In the genomic region with DNA sequence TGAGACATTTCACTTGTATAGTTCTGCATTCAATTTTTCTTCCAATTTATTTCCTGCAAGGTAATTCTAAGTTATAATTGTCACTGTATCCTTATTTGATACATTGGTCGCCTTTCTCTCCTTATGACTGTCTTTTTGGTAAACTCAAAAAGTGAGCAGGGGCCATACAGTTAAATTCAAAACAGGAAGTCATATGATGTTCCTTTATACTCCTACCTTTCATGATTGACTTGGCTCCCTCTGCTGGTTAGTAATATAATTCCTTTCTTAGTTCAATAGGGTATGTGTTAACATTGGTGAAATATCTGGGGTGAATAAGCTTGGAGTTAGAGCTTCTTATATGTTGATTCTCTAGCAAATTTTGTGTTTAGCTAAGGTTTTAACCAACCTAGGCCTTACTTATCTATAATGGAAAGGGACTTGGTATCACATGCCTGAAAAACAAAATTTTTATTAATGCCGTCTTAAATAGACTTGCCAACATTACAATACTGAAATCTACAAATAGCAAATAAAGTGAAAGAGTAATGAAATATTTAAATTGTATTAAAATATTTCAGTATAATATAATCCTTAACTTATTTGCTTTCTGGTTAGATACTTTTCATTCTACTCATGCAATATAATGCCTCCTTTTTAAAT, we compare ENCODE assay signal across 8 cellular contexts. TPM values are rescaled to one million over a fixed set of nuclear protein-coding genes. Genes with fewer than 3 reads are reported as not detected.
DNase-seq lines count a peak whose midpoint lies in the region; ATAC-seq and TF ChIP-seq lines count a peak whose summit lies in the region.

No MANE protein-coding gene starts in this region.

- peak overlapping the region; percentile 5 for H3K4me3 Mint-ChIP-seq in endothelial cell (ENCODE audit: unreplicated experiment)
- H3K4me3 Mint-ChIP-seq in naive B cell = peak overlapping the region in 2 of 8 donors; percentile 7 to 19

- peak overlapping the region; percentile 67 for H3K27ac Mint-ChIP-seq in endothelial cell (ENCODE audit: unreplicated experiment)
- H3K27ac Mint-ChIP-seq in naive B cell = no peak overlapping the region

- no peak for DNase-seq in AG09319 (ENCODE audit: extremely low read depth, low read depth)
- peak; percentile 85 for DNase-seq in NCI-H1105 treated with DMSO at 0.1 percent for 48 hours (lab: John Stamatoyannopoulos, UW)
- DNase-seq in SIG-M5 treated with dmso at 0.1 percent for 504 hours (lab: John Stamatoyannopoulos, UW; ENCODE audit: unreplicated experiment) = peak; percentile 94
- no peak for DNase-seq in endothelial cell (ENCODE audit: low spot score)
- DNase-seq in naive B cell = peak; percentile 68
- no peak for DNase-seq in islet precursor cell

- ATAC-seq in GM18511 (IDR thresholded peaks at IDR 0.05; ENCODE audit: unreplicated experiment) = peak; percentile 77
- ATAC-seq in HG02884 (IDR thresholded peaks at IDR 0.05; ENCODE audit: unreplicated experiment) = peak; percentile 74
- peak; percentile 88 to 90 for ATAC-seq in naive B cell (ENCODE audit: low read depth in 2 of 2)

- H3K36me3 Mint-ChIP-seq in endothelial cell (ENCODE audit: low read depth, unreplicated experiment) (no peaks in the 10 kb centered on the region), naive B cell (no peaks in the 10 kb centered on the region)

- H3K9me3 Mint-ChIP-seq in endothelial cell (ENCODE audit: unreplicated experiment) = no peaks in the 10 kb centered on the region
- H3K9me3 Mint-ChIP-seq in naive B cell = peaks cover 0 to 2% (median 0%) of the 10 kb centered on the region in 7 donors

- H3K27me3 Mint-ChIP-seq in endothelial cell (ENCODE audit: unreplicated experiment) (peaks cover 3% of the 10 kb centered on the region), naive B cell (no peaks in the 10 kb centered on the region)

- TF ChIP-seq CTCF in AG09319 (IDR thresholded peaks at IDR 0.05; ENCODE audit: low read depth, low read length) = peak; percentile 61
- TF ChIP-seq CTCF in endothelial cell (IDR thresholded peaks at IDR 0.05; ENCODE audit: unreplicated experiment) = peak; percentile 75

- peaks cover 8% of the 10 kb centered on the region for H3K4me1 Mint-ChIP-seq in endothelial cell (ENCODE audit: unreplicated experiment)
- peaks cover 23 to 44% (median 25%) of the 10 kb centered on the region in 3 donors for H3K4me1 Mint-ChIP-seq in naive B cell

RNA-seq across cellular contexts. Expression of gene NIPBL, which starts 6.0 kb away (rescaled TPM):
- 61.5 TPM for total RNA-seq in endothelial cell (ENCODE audit: unreplicated experiment)
- 10 to 100 TPM in 5 of 6 donors, 1 to 10 TPM in 1; 8.8 to 47.4 (median 17.0) TPM for polyA plus RNA-seq in naive B cell (ENCODE audit: low read depth in 6 of 6)

Comparison
In these comparisons a context has a peak if more than half of its experiments do, and no peak if none do; other contexts are left out.
1. DNase-seq: peak in NCI-H1105 treated with DMSO at 0.1 percent for 48 hours (single experiment), SIG-M5 treated with dmso at 0.1 percent for 504 hours (single experiment) and naive B cell (single experiment); none in AG09319 (single experiment), endothelial cell (single experiment) and islet precursor cell (single experiment).
2. Peak in every context shown above with its lines, with median percentiles within 50 percentile points of each other: ATAC-seq.